In genomic region chr3:195260286-195260905, GRCh38 we compare ENCODE assay signal across 8 cellular contexts. TPM values are rescaled to one million over a fixed set of nuclear protein-coding genes. Genes with fewer than 3 reads are reported as not detected.
DNase-seq lines count a peak whose midpoint lies in the region; ATAC-seq, FAIRE-seq and TF ChIP-seq lines count a peak whose summit lies in the region.

No MANE protein-coding gene starts in this region.

- intact Hi-C loops in adrenal gland (cut with DNase I) = loop anchor here (2.0 kb wide), 2 partner anchors 578 to 584 kb away; no protein-coding TSS in a partner anchor

- H3K36me3 ChIP-seq in adrenal gland (replicated peaks in 1 of 2) (no peaks in the 10 kb centered on the region), iPS-20b (ENCODE audit: insufficient read depth, low read depth, low read length) (peaks cover 7% of the 10 kb centered on the region), small intestine (ENCODE audit: control insufficient read depth in 2 of 2, insufficient read depth in 2 of 2, low read length in 2 of 2) (no peaks in the 10 kb centered on the region)

- H3K27me3 ChIP-seq in adrenal gland (no peaks in the 10 kb centered on the region), iPS-20b (ENCODE audit: insufficient read depth, low read length) (no peaks in the 10 kb centered on the region), small intestine (ENCODE audit: control insufficient read depth in 2 of 2, insufficient read depth in 2 of 2, low read length in 2 of 2) (no peaks in the 10 kb centered on the region)

- 9 to 27% (median 15%) methylated on average over 15 to 41 of the region's 41 CpGs for WGBS in adrenal gland, 4 donors
- WGBS in small intestine, 3 donors = 3 to 5% (median 5%) methylated on average over 27 to 41 of the region's 41 CpGs

- H3K4me3 ChIP-seq in adrenal gland (peak overlapping the region in 2 of 4 donors; percentile 71 to 76), iPS-20b (ENCODE audit: low read length) (peak overlapping the region; percentile 83), small intestine (ENCODE audit: low read depth in 1 of 2, low read length in 2 of 2) (peak overlapping the region; percentile 52 to 67)

- H3K9me3 ChIP-seq in adrenal gland (replicated peaks in 1 of 3) (no peaks in the 10 kb centered on the region), iPS-20b (ENCODE audit: insufficient read depth, low read depth, low read length) (no peaks in the 10 kb centered on the region), small intestine (ENCODE audit: control insufficient read depth, low read depth) (no peaks in the 10 kb centered on the region)

- no peak for TF ChIP-seq CTCF in adrenal gland (IDR thresholded peaks at IDR 0.05)

- DNase-seq in NCI-H2029 (lab: John Stamatoyannopoulos, UW) = peak; percentile 28
- DNase-seq in NCI-H2029 treated with DMSO at 0.1 percent for 48 hours (lab: John Stamatoyannopoulos, UW) = no peak
- peak; percentile 90 for DNase-seq in NCI-H345 treated with DMSO at 0.1 percent for 48 hours (lab: John Stamatoyannopoulos, UW; ENCODE audit: unreplicated experiment)
- peak in 6 of 7 donors; percentile 43 to 78 (median 47) for DNase-seq in adrenal gland
- peak; percentile 45 for DNase-seq in small intestine
- DNase-seq in SHP77 treated with DMSO at 0.1 percent for 48 hours (lab: John Stamatoyannopoulos, UW) = no peak

- peak; percentile 16 for ATAC-seq in HG02759 (IDR thresholded peaks at IDR 0.05; ENCODE audit: unreplicated experiment)

- H3K27ac ChIP-seq in adrenal gland (peak overlapping the region in 2 of 5 donors; percentile 93), iPS-20b (ENCODE audit: low read length) (no peak overlapping the region), small intestine (ENCODE audit: low read depth in 1 of 2, low read length in 1 of 2) (peak overlapping the region; percentile 86 to 89)

- H3K4me1 ChIP-seq in adrenal gland (replicated peaks in 1 of 2) = peaks cover 9 to 24% of the 10 kb centered on the region in 2 donors
- H3K4me1 ChIP-seq in iPS-20b (ENCODE audit: insufficient read depth, low read length) = peaks cover 17% of the 10 kb centered on the region; the same call in 1 of the 2 replicates
- peaks cover 0 to 6% of the 10 kb centered on the region in 2 donors for H3K4me1 ChIP-seq in small intestine (ENCODE audit: control insufficient read depth in 2 of 2, insufficient read depth in 1 of 2, low read depth in 1 of 2, low read length in 1 of 2)

- H3K9ac ChIP-seq in iPS-20b (ENCODE audit: low read depth, low read length) = peak overlapping the region; percentile 60; the same call in 1 of the 2 replicates

- peak in 1 of 2 donors; percentile 18 for TF ChIP-seq POLR2A in adrenal gland (IDR thresholded peaks at IDR 0.05)

- no peak for FAIRE-seq in small intestine (lab: Jason Lieb, UNC)

RNA-seq across cellular contexts. Expression of gene XXYLT1, which starts 10.6 kb away (rescaled TPM):
- 10 to 100 TPM in 4 of 8 donors, 1 to 10 TPM in 4; 8.2 to 13.9 (median 9.8) TPM for total RNA-seq in adrenal gland
- polyA plus RNA-seq in adrenal gland (1 to 10 TPM; 6.2 to 7.6 (median 7.4) TPM), small intestine (1 to 10 TPM in 2 of 3 donors, under 1 TPM in 1; 0.81 to 7.6 (median 1.6) TPM)

Comparison
In these comparisons a context has a peak if more than half of its experiments do, and no peak if none do; other contexts are left out.
1. DNase-seq: peak in NCI-H2029 (single experiment), NCI-H345 treated with DMSO at 0.1 percent for 48 hours (single experiment), adrenal gland (6 of 7) and small intestine (single experiment); none in NCI-H2029 treated with DMSO at 0.1 percent for 48 hours (single experiment) and SHP77 treated with DMSO at 0.1 percent for 48 hours (single experiment).